Comparison of ENCODE assay signal across 14 cellular contexts in the genomic region with DNA sequence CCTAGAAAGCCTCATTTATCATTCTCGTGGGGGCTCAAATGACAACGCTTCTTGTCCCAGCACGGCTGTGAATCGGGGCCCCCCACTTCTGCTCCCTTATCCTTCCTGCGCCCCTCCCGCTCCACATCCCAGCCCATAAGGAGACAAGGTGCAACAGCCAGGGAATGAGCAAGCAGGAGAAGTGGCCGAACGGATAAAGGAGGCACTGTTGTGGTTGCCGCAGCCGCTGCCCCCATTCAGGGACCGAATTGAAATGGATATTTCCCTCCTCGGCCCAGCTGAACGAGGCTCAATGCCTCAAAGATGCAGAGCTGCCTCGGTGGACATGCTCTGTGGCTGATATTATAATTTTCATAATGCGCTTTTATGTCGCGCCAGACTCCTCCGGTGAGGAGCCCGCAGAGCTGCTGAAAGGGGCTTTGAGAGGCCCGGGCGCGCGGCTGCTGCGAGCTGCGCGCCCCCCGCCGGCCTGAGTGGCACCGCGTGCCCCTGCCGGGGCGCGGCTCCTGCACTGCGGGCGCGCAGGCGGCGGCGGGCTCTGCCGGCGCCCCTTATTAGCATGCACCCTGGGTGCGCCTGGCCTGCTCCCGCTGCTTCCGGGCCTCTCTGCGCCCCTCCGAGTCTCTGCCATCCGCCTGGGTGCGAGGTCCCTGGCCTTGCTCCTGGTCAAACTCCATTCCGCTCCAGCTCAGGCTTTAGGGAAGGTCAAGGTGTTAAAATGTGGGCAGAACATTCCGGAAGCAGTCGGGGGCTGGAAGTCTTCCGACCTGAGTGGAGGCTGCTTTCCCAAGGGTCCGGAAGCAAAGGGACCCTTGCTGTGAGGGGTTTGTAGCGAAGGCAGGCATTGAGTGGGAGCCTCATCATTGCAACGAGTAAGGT.
A peak's percentile ranks its signal among the peaks of the same experiment; 100 is the strongest.
DNase-seq lines count a peak whose midpoint lies in the region; ATAC-seq and TF ChIP-seq lines count a peak whose summit lies in the region.
"Had no signal": no experiment of that assay in that cellular context is flagged by ENCODE, and none has a peak within 500 bp of the region (broad histone marks: within the 10 kb centered on the region; RNA-seq: fewer than 3 reads in every experiment).

No MANE protein-coding gene starts in this region.

- H3K4me1 Mint-ChIP-seq in endodermal cell = peaks cover 16% of the 10 kb centered on the region

- H3K4me1 ChIP-seq in endodermal cell (ENCODE audit: control insufficient read depth, insufficient read depth, low read length) = peaks cover 4% of the 10 kb centered on the region

- ATAC-seq in HG02571 (IDR thresholded peaks at IDR 0.05; ENCODE audit: unreplicated experiment) = no peak
- ATAC-seq in GM21423 (IDR thresholded peaks at IDR 0.05; ENCODE audit: unreplicated experiment) = no peak

- H3K4me3 Mint-ChIP-seq in endodermal cell = peak overlapping the region; percentile 42
- H3K4me3 Mint-ChIP-seq: activated naive CD4-positive, alpha-beta T cell treated with anti-CD3 and anti-CD28 coated beads, Interleukin-2, amount 10 ng/mL, durations not matched to agents 7 days and 5 days had no signal

- H3K9me3 ChIP-seq in endodermal cell (ENCODE audit: control insufficient read depth, low read length) (no peaks in the 10 kb centered on the region), neural cell (ENCODE audit: low read length) (peaks cover 9% of the 10 kb centered on the region)
- H3K9me3 ChIP-seq: neutrophil had no signal

- no peaks in the 10 kb centered on the region for H3K9me3 Mint-ChIP-seq in endodermal cell
- H3K9me3 Mint-ChIP-seq: activated naive CD4-positive, alpha-beta T cell treated with anti-CD3 and anti-CD28 coated beads, Interleukin-2, amount 10 ng/mL, durations not matched to agents 7 days and 5 days had no signal

- H3K36me3 ChIP-seq in H7 (replicated peaks; ENCODE audit: control insufficient read depth, insufficient read depth, low read length) (no peaks in the 10 kb centered on the region), endodermal cell (ENCODE audit: control insufficient read depth, insufficient read depth, low read length) (no peaks in the 10 kb centered on the region), neural cell (ENCODE audit: insufficient read depth, low read length) (no peaks in the 10 kb centered on the region)
- H3K36me3 ChIP-seq: neutrophil had no signal

- TF ChIP-seq EP300 in neural cell (conservative IDR thresholded peaks at IDR 0.05; ENCODE audit: poor library complexity, severe bottlenecking) = no peak

- WGBS in endodermal cell (ENCODE audit: insufficient coverage in 1 of 2, insufficient read length in 1 of 2), 2 experiments = 0 to 1% methylated on average over 15 to 55 of the region's 55 CpGs

- H3K27ac ChIP-seq in endodermal cell (ENCODE audit: low read depth, low read length) = no peak overlapping the region
- no peak overlapping the region for H3K27ac ChIP-seq in neural cell (ENCODE audit: low read length)
- H3K27ac ChIP-seq: neutrophil had no signal

- H3K4me2 ChIP-seq in neural cell (ENCODE audit: low read length) = peak overlapping the region; percentile 11

- TF ChIP-seq RAD21 in neural cell (conservative IDR thresholded peaks at IDR 0.05) = no peak

- H3K9me2 ChIP-seq in neural cell (ENCODE audit: insufficient read depth, low read length) = no peaks in the 10 kb centered on the region

- H3K9ac ChIP-seq in endodermal cell (ENCODE audit: extremely low read depth, low read length, poor library complexity, severe bottlenecking) (no peak overlapping the region), neural cell (ENCODE audit: low read length) (no peak overlapping the region)

- H3F3A ChIP-seq in neural cell (ENCODE audit: insufficient read depth, low read length, poor library complexity, severe bottlenecking) = no peaks in the 10 kb centered on the region

- H3K27ac Mint-ChIP-seq in endodermal cell = no peak overlapping the region
- H3K27ac Mint-ChIP-seq: activated naive CD4-positive, alpha-beta T cell treated with anti-CD3 and anti-CD28 coated beads, Interleukin-2, amount 10 ng/mL, durations not matched to agents 7 days and 5 days had no signal

- peaks cover 96% of the 10 kb centered on the region for H3K27me3 Mint-ChIP-seq in endodermal cell (ENCODE audit: insufficient read depth)

- no peaks in the 10 kb centered on the region for H4K20me1 ChIP-seq in neural cell (ENCODE audit: insufficient read depth)

- H3K27me3 ChIP-seq in H7 (ENCODE audit: control insufficient read depth, insufficient read depth, low read length) (peaks cover 94% of the 10 kb centered on the region), endodermal cell (ENCODE audit: control insufficient read depth, insufficient read depth, low read length, poor library complexity, severe bottlenecking) (peaks cover 99% of the 10 kb centered on the region), neural cell (ENCODE audit: insufficient read depth, low read depth, low read length) (peaks cover 93% of the 10 kb centered on the region)

- H3K79me2 ChIP-seq in neural cell (replicated peaks; ENCODE audit: insufficient read depth, low read length) = no peaks in the 10 kb centered on the region

- H3K4me3 ChIP-seq in H7 (ENCODE audit: insufficient read depth, low read depth, low read length) (no peak overlapping the region), endodermal cell (ENCODE audit: low read length) (peak overlapping the region; percentile 65), neural cell (ENCODE audit: low read length) (peak overlapping the region; percentile 62)

- TF ChIP-seq CTCF in endodermal cell (conservative IDR thresholded peaks at IDR 0.05) (no peak), neural cell (IDR thresholded peaks at IDR 0.05; ENCODE audit: poor library complexity, severe bottlenecking) (peak; percentile 27)

- peak; percentile 36 for DNase-seq in DMS53 (lab: John Stamatoyannopoulos, UW)
- DNase-seq in DMS53 treated with DMSO at 0.1 percent for 48 hours (lab: John Stamatoyannopoulos, UW; ENCODE audit: unreplicated experiment) = no peak
- peak; percentile 64 for DNase-seq in H7
- peak; percentile 83 for DNase-seq in endodermal cell
- no peak for DNase-seq in activated gamma-delta T cell (lab: John Stamatoyannopoulos, UW)
- DNase-seq: 8988T; activated CD8-positive, alpha-beta memory T cell treated with anti-CD3 and anti-CD28 coated beads for 24 hours; activated naive CD4-positive, alpha-beta T cell treated with anti-CD3 and anti-CD28 coated beads, Interleukin-2, amount 10 ng/mL, durations not matched to agents 7 days and 5 days; NCI-H446 treated with DMSO at 0.1 percent for 48 hours; T1000 had no signal

- no peaks in the 10 kb centered on the region for H3K36me3 Mint-ChIP-seq in endodermal cell (ENCODE audit: low read depth)
- H3K36me3 Mint-ChIP-seq: activated naive CD4-positive, alpha-beta T cell treated with anti-CD3 and anti-CD28 coated beads, Interleukin-2, amount 10 ng/mL, durations not matched to agents 7 days and 5 days had no signal

- H2AFZ ChIP-seq in neural cell (ENCODE audit: low read depth, low read length) = no peak overlapping the region

TF ChIP-seq in neural cell, 6 proteins besides CTCF, POLR2A, EP300 and RAD21:
- TF ChIP-seq SMC3 (conservative IDR thresholded peaks at IDR 0.05; ENCODE audit: poor library complexity) (peak; percentile 23), POLR2AphosphoS5 (IDR thresholded peaks at IDR 0.05) (peak; percentile 23), EZH2 (IDR thresholded peaks at IDR 0.05; ENCODE audit: borderline replicate concordance, insufficient read depth, low read length, poor library complexity, severe bottlenecking) (no peak)

Comparison
In these comparisons a context has a peak if more than half of its experiments do, and no peak if none do; other contexts are left out.
1. DNase-seq: peak in DMS53 (single experiment), H7 (single experiment) and endodermal cell (single experiment); none in DMS53 treated with DMSO at 0.1 percent for 48 hours (single experiment) and activated gamma-delta T cell (single experiment).